Comparison of ENCODE assay signal across 1 cellular context in the genomic region with DNA sequence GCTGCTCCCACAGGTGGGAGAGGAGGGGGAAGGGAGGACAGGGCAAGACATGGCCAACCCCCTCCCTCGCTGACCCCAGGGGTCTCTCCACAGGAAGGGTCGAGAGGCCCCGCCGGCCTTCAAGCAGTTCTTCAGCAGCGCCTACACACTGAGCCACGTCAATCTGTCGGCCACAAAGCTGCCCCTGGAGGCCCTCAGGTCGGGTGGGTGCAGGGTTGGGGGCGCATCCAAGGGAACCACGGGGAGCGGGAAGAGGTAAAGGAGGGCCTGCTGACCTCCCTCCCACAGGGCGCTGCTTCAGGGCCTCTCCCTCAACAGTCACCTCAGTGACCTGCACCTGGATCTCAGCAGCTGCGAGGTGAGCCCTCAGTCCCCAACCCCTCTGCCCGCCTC.
TF ChIP-seq lines count a peak whose summit lies in the region.

No MANE protein-coding gene starts in this region.

TF ChIP-seq in HCT116, 20 proteins besides CTCF, POLR2A, EP300 and RAD21:
- TF ChIP-seq CBX3 (IDR thresholded peaks at IDR 0.05; ENCODE audit: low read depth) = no peak
- no peak for TF ChIP-seq SIN3A (IDR thresholded peaks at IDR 0.05; ENCODE audit: low read depth)
- TF ChIP-seq CEBPB (IDR thresholded peaks at IDR 0.05; ENCODE audit: low read depth) = no peak
- TF ChIP-seq YY1 (IDR thresholded peaks at IDR 0.05; ENCODE audit: extremely low read depth, insufficient replicate concordance, low read depth, low read length) = no peak
- no peak for TF ChIP-seq JUND (IDR thresholded peaks at IDR 0.05)
- no peak for TF ChIP-seq ZNF274 (IDR thresholded peaks at IDR 0.05; ENCODE audit: low read depth, low read length)
- no peak for TF ChIP-seq SP1 (IDR thresholded peaks at IDR 0.05; ENCODE audit: low read depth)
- no peak for TF ChIP-seq FOSL1 (IDR thresholded peaks at IDR 0.05; ENCODE audit: low read depth)
- TF ChIP-seq, protein P1, sequence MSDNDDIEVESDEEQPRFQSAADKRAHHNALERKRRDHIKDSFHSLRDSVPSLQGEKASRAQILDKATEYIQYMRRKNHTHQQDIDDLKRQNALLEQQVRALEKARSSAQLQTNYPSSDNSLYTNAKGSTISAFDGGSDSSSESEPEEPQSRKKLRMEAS (IDR thresholded peaks at IDR 0.05) = no peak
